In the genomic region with DNA sequence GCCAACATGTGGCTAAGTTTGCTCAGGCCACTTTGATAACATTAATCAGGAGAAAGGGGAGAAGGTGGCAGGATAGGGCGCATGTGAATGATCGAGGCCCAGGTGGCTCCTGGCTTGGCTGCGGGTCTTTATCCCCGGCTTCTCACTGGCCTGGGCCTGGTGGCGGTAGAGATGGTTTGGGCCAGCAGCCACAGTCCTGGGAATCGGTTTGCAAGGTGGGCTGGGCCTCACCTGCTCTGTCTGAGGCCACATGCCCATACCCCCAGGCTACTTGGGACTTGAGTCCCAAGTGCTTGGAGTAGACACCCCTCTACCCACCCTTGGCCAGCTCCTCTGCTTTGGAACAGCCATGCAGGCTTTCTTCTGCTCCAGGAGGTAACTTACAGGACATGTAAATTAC, we compare ENCODE assay signal across 20 cellular contexts. TPM values are rescaled to one million over a fixed set of nuclear protein-coding genes. Genes with fewer than 3 reads are reported as not detected.
A peak's percentile ranks its signal among the peaks of the same experiment; 100 is the strongest.
DNase-seq lines count a peak whose midpoint lies in the region; ATAC-seq and TF ChIP-seq lines count a peak whose summit lies in the region.
"Had no signal": no experiment of that assay in that cellular context is flagged by ENCODE, and none has a peak within 500 bp of the region (broad histone marks: within the 10 kb centered on the region; RNA-seq: fewer than 3 reads in every experiment).

No MANE protein-coding gene starts in this region.

- H3K4me3 ChIP-seq in GM23338 (no peak overlapping the region), neural progenitor cell (no peak overlapping the region), esophagus squamous epithelium (no peak overlapping the region)
- H3K4me3 ChIP-seq: BLaER1, GM23248 had no signal

- TF ChIP-seq CTCF in GM23338 (conservative IDR thresholded peaks at IDR 0.05; ENCODE audit: low read depth in 2 of 2), result no peak
- no peak for TF ChIP-seq CTCF in brain (conservative IDR thresholded peaks at IDR 0.05)
- TF ChIP-seq CTCF in neural progenitor cell (IDR thresholded peaks at IDR 0.05), result no peak
- TF ChIP-seq CTCF in GM10266 (IDR thresholded peaks at IDR 0.05; ENCODE audit: control insufficient read depth, insufficient read depth, low read depth, missing control alignments), result no peak
- no peak for TF ChIP-seq CTCF in esophagus squamous epithelium (IDR thresholded peaks at IDR 0.05)

- H3K9me2 ChIP-seq in GM23338 (ENCODE audit: insufficient read depth), result no peaks in the 10 kb centered on the region

- H4K20me1 ChIP-seq in GM23338 (replicated peaks; ENCODE audit: insufficient read depth), result no peaks in the 10 kb centered on the region
- H4K20me1 ChIP-seq in neural progenitor cell (ENCODE audit: low read depth), result no peaks in the 10 kb centered on the region
- H4K20me1 ChIP-seq: BLaER1 had no signal

- DNase-seq in GM23338 (ENCODE audit: low spot score) (peak; percentile 27), neural progenitor cell (ENCODE audit: low spot score) (no peak), GM10266 (ENCODE audit: extremely low spot score) (no peak), esophagus squamous epithelium (lab: John Stamatoyannopoulos, UW) (no peak)
- DNase-seq: 8988T; CD4-positive, alpha-beta memory T cell; DMS 273 treated with DMSO at 0.1 percent for 48 hours; DMS53; DND-41; EL; GM23248; HFFc6 had no signal

- H3F3A ChIP-seq in GM23338 (replicated peaks; ENCODE audit: low read depth) (no peaks in the 10 kb centered on the region), neural progenitor cell (ENCODE audit: low read depth) (no peaks in the 10 kb centered on the region)

- 84 to 95% methylated on average over 4 of the region's 6 CpGs for WGBS in esophagus squamous epithelium, 2 donors

- no peaks in the 10 kb centered on the region for H3K27me3 ChIP-seq in GM23338 (ENCODE audit: insufficient read depth)
- no peaks in the 10 kb centered on the region for H3K27me3 ChIP-seq in neural progenitor cell
- peaks cover 0 to 22% (median 0%) of the 10 kb centered on the region in 4 donors for H3K27me3 ChIP-seq in esophagus squamous epithelium
- H3K27me3 ChIP-seq: BLaER1 had no signal

- H3K9me3 Mint-ChIP-seq in GM23338 (no peaks in the 10 kb centered on the region), brain (peaks cover 0 to 2% (median 0%) of the 10 kb centered on the region in 5 experiments), neural progenitor cell (no peaks in the 10 kb centered on the region)
- H3K9me3 Mint-ChIP-seq: CD14-positive monocyte; CD4-positive, alpha-beta memory T cell; HFFc6 had no signal

- no peaks in the 10 kb centered on the region for H3K79me2 ChIP-seq in GM23338 (replicated peaks; ENCODE audit: insufficient read depth)
- no peaks in the 10 kb centered on the region for H3K79me2 ChIP-seq in neural progenitor cell (ENCODE audit: low read depth)

- H2AFZ ChIP-seq in GM23338 (peak overlapping the region; percentile 80; the same call in 1 of the 2 replicates), neural progenitor cell (replicated peaks) (no peak overlapping the region)
- H2AFZ ChIP-seq: GM23248 had no signal

- H3K4me2 ChIP-seq in GM23338 (no peak overlapping the region), neural progenitor cell (no peak overlapping the region)
- H3K4me2 ChIP-seq: BLaER1 had no signal

- H3K4me1 ChIP-seq in GM23338 (ENCODE audit: insufficient read depth) (no peaks in the 10 kb centered on the region), neural progenitor cell (peaks cover 8% of the 10 kb centered on the region), esophagus squamous epithelium (no peaks in the 10 kb centered on the region)

- intact Hi-C loops in esophagus squamous epithelium (cut with DNase I), result no loop called here

- no peaks in the 10 kb centered on the region for H3K9me3 ChIP-seq in neural progenitor cell (ENCODE audit: low read depth)
- H3K9me3 ChIP-seq in esophagus squamous epithelium, result no peaks in the 10 kb centered on the region
- H3K9me3 ChIP-seq: BLaER1 had no signal

- no peak for TF ChIP-seq POLR2A in esophagus squamous epithelium (IDR thresholded peaks at IDR 0.05)

- H3K27ac Mint-ChIP-seq in GM23338 (no peak overlapping the region), brain (peak overlapping the region in 3 of 5 experiments; percentile 2 to 27 (median 21)), neural progenitor cell (peak overlapping the region; percentile 83)
- H3K27ac Mint-ChIP-seq: CD14-positive monocyte; CD4-positive, alpha-beta memory T cell; HFFc6; IgD-negative memory B cell had no signal

- peaks cover 2% of the 10 kb centered on the region for H3K27me3 Mint-ChIP-seq in GM23338 (ENCODE audit: insufficient read depth, low read depth, poor library complexity)
- peaks cover 8% of the 10 kb centered on the region for H3K27me3 Mint-ChIP-seq in brain
- peaks cover 7% of the 10 kb centered on the region for H3K27me3 Mint-ChIP-seq in neural progenitor cell (ENCODE audit: insufficient read depth, low read depth)
- H3K27me3 Mint-ChIP-seq: IgD-negative memory B cell had no signal

- H3K27ac ChIP-seq in GM23338 (ENCODE audit: low read depth) (no peak overlapping the region), neural progenitor cell (no peak overlapping the region), esophagus squamous epithelium (no peak overlapping the region)
- H3K27ac ChIP-seq: BLaER1, GM23248 had no signal

- H3K36me3 ChIP-seq in GM23338 (ENCODE audit: insufficient read depth) (no peaks in the 10 kb centered on the region), neural progenitor cell (no peaks in the 10 kb centered on the region), esophagus squamous epithelium (no peaks in the 10 kb centered on the region)
- H3K36me3 ChIP-seq: BLaER1 had no signal

- ATAC-seq in GM23338, result peak; percentile 71
- no peak for ATAC-seq in HG02840 (IDR thresholded peaks at IDR 0.05; ENCODE audit: low FRiP score, unreplicated experiment)
- no peak for ATAC-seq in SK-N-SH treated with all-trans-retinoic acid at 6 μM for 48 hours
- ATAC-seq: HCT116, HepG2 had no signal

- no peak overlapping the region for H3K9ac ChIP-seq in neural progenitor cell
- H3K9ac ChIP-seq: BLaER1, GM23248 had no signal

- H3K36me3 Mint-ChIP-seq in GM23338 (ENCODE audit: low read depth), result no peaks in the 10 kb centered on the region
- H3K36me3 Mint-ChIP-seq in brain, result no peaks in the 10 kb centered on the region
- H3K36me3 Mint-ChIP-seq in neural progenitor cell, result no peaks in the 10 kb centered on the region
- H3K36me3 Mint-ChIP-seq: CD14-positive monocyte; CD4-positive, alpha-beta memory T cell; IgD-negative memory B cell had no signal

- no peak overlapping the region for H3K4me3 Mint-ChIP-seq in GM23338
- H3K4me3 Mint-ChIP-seq in brain, result no peak overlapping the region
- no peak overlapping the region for H3K4me3 Mint-ChIP-seq in neural progenitor cell
- H3K4me3 Mint-ChIP-seq: CD14-positive monocyte; CD4-positive, alpha-beta memory T cell; HFFc6; IgD-negative memory B cell had no signal

- H3K4me1 Mint-ChIP-seq in GM23338 (peaks cover 13% of the 10 kb centered on the region), brain (peaks cover 34% of the 10 kb centered on the region), neural progenitor cell (peaks cover 19% of the 10 kb centered on the region)
- H3K4me1 Mint-ChIP-seq: CD14-positive monocyte, IgD-negative memory B cell had no signal

TF ChIP-seq in GM23338, 12 proteins besides CTCF, POLR2A, EP300 and RAD21 (continues in another document):
- TF ChIP-seq ZNF331 (CRISPR knock-in tag; IDR thresholded peaks at IDR 0.05; ENCODE audit: low read depth) (no peak), STAT1 (IDR thresholded peaks at IDR 0.05; ENCODE audit: unreplicated experiment) (no peak)

TF ChIP-seq in SK-N-SH treated with all-trans-retinoic acid at 6 μM for 48 hours, 23 proteins besides CTCF, POLR2A, EP300 and RAD21 (continues in another document):
- TF ChIP-seq, protein P1, sequence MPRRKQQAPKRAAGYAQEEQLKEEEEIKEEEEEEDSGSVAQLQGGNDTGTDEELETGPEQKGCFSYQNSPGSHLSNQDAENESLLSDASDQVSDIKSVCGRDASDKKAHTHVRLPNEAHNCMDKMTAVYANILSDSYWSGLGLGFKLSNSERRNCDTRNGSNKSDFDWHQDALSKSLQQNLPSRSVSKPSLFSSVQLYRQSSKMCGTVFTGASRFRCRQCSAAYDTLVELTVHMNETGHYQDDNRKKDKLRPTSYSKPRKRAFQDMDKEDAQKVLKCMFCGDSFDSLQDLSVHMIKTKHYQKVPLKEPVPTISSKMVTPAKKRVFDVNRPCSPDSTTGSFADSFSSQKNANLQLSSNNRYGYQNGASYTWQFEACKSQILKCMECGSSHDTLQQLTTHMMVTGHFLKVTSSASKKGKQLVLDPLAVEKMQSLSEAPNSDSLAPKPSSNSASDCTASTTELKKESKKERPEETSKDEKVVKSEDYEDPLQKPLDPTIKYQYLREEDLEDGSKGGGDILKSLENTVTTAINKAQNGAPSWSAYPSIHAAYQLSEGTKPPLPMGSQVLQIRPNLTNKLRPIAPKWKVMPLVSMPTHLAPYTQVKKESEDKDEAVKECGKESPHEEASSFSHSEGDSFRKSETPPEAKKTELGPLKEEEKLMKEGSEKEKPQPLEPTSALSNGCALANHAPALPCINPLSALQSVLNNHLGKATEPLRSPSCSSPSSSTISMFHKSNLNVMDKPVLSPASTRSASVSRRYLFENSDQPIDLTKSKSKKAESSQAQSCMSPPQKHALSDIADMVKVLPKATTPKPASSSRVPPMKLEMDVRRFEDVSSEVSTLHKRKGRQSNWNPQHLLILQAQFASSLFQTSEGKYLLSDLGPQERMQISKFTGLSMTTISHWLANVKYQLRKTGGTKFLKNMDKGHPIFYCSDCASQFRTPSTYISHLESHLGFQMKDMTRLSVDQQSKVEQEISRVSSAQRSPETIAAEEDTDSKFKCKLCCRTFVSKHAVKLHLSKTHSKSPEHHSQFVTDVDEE (CRISPR knock-in tag; IDR thresholded peaks at IDR 0.05), result no peak
- TF ChIP-seq OSR1 (CRISPR knock-in tag; IDR thresholded peaks at IDR 0.05) (no peak), ARNTL (CRISPR knock-in tag; IDR thresholded peaks at IDR 0.05; ENCODE audit: borderline replicate concordance, low read depth) (no peak)

RNA-seq across cellular contexts. Expression of gene DISP3, which starts 49.7 kb away (rescaled TPM):
- 7.8 and 11.1 TPM in 2 replicates for total RNA-seq in GM23338 (2014; rRNA removed; shearing (Covaris generic))
- 3.2 and 3.9 TPM in 2 replicates for polyA plus RNA-seq in GM23338 (2016; fragmentation: Nextera tagmentation; extraction: Ambion mirVana)
- 12.0 TPM for polyA plus RNA-seq in brain (ENCODE audit: insufficient read depth, low read depth, low replicate concordance)
- 2.0 and 3.4 TPM in 2 replicates for total RNA-seq in neural progenitor cell (ENCODE audit: low replicate concordance)
- total RNA-seq in esophagus squamous epithelium, result under 1 TPM in 1 of 4 donors, not detected in 3; 0.67 TPM
- total RNA-seq: GM23248, HFFc6 had no signal
- polyA plus RNA-seq: CD14-positive monocyte, GM23248, IgD-negative memory B cell had no signal
